ENCODE assay signal across 11 cellular contexts in the genomic region with DNA sequence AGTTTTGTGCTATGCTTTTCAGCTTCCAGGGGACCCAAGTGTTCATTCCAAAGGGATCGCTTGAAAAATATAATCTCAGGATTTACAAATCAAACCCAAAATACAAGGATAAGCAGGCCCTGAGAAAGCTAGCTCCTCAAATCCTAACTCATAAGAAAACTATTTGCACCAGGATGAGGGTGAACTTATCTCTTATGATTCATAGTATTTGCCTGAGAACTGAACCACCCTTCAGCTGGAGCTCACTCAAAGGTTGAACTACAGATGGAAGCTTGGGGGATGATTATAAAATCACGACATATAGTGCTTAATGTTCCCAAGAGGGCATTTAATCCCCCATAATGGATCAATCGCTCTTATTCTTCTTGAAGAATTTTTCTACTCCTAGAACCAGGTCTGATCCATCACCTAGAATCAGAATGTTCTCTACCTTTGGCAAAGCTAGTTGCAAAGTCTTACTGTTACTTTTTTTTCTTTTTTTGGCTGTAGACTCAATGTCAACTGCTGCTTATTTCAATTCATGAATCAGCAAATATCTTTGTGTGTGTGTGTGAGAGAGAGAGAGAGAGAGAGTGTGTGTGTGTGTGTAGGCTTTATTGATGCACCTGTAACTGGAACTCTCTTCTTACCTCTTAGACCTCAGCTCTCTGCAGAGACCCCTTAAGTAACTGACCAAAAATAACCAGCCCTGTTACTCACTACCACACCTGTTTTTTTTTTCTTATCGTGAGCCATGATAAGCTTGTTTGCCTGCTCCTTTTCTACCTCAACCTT. TPM values are rescaled to one million over a fixed set of nuclear protein-coding genes. Genes with fewer than 3 reads are reported as not detected.
DNase-seq lines count a peak whose midpoint lies in the region; ATAC-seq lines count a peak whose summit lies in the region.
"Had no signal": no experiment of that assay in that cellular context is flagged by ENCODE, and none has a peak within 500 bp of the region (broad histone marks: within the 10 kb centered on the region; RNA-seq: fewer than 3 reads in every experiment).

No MANE protein-coding gene starts in this region.

- H4K8ac ChIP-seq in mesenchymal stem cell (ENCODE audit: low read length) = no peak overlapping the region

- intact Hi-C loops in right cardiac atrium (cut with DNase I) = no loop called here

- 28% methylated on average over 4 of the region's 4 CpGs for WGBS in mesenchymal stem cell
- WGBS in right cardiac atrium = 74% methylated on average over 4 of the region's 4 CpGs

- DNase-seq in AG08395 (ENCODE audit: low spot score) (peak; percentile 89), HS-27A (ENCODE audit: low read depth) (peak; percentile 48), adipocyte (ENCODE audit: low read depth) (peak; percentile 78), mesenchymal stem cell (peak; percentile 85), COR-L47 (lab: John Stamatoyannopoulos, UW) (no peak), right cardiac atrium (no peak), NCI-H774 (lab: John Stamatoyannopoulos, UW) (no peak)
- DNase-seq: effector CD4-positive, alpha-beta T cell; NCI-H2171 treated with DMSO at 0.1 percent for 48 hours had no signal

- H3K4ac ChIP-seq in mesenchymal stem cell (ENCODE audit: low read depth in 1 of 2, low read length in 2 of 2) = peak overlapping the region in 1 of 2 experiments; percentile 8

- H2AK5ac ChIP-seq in mesenchymal stem cell (ENCODE audit: low read length, severe bottlenecking) = peak overlapping the region; percentile 92

- peaks cover 20% of the 10 kb centered on the region for H3K4me1 ChIP-seq in adipocyte (ENCODE audit: control insufficient read depth, insufficient read depth, low read length)
- peaks cover 12% of the 10 kb centered on the region for H3K4me1 ChIP-seq in mesenchymal stem cell (ENCODE audit: control insufficient read depth, insufficient read depth, low read depth, low read length)
- no peaks in the 10 kb centered on the region for H3K4me1 ChIP-seq in right cardiac atrium (ENCODE audit: control insufficient read depth, insufficient read depth, low read length)

- no peak overlapping the region for H3K14ac ChIP-seq in mesenchymal stem cell (ENCODE audit: low read length in 2 of 2)

- no peaks in the 10 kb centered on the region for H3K36me3 ChIP-seq in adipocyte (ENCODE audit: control insufficient read depth, insufficient read depth, low read length, severe bottlenecking)
- no peaks in the 10 kb centered on the region for H3K36me3 ChIP-seq in mesenchymal stem cell (ENCODE audit: control insufficient read depth in 1 of 2, insufficient read depth in 2 of 2, low read depth in 1 of 2, low read length in 2 of 2)

- peak overlapping the region; percentile 20 for H3K4me3 ChIP-seq in adipocyte (ENCODE audit: low read length)
- H3K4me3 ChIP-seq in mesenchymal stem cell (ENCODE audit: insufficient read depth in 1 of 2, low read depth in 1 of 2, low read length in 2 of 2) = no peak overlapping the region
- no peak overlapping the region for H3K4me3 ChIP-seq in right cardiac atrium (ENCODE audit: low read length)

- no peak overlapping the region for H2BK5ac ChIP-seq in mesenchymal stem cell (ENCODE audit: low read depth, low read length, poor library complexity, severe bottlenecking)

- no peak overlapping the region for H2BK15ac ChIP-seq in mesenchymal stem cell (ENCODE audit: low read depth, poor library complexity, severe bottlenecking)

- H4K91ac ChIP-seq in mesenchymal stem cell (ENCODE audit: low read length) = no peak overlapping the region

- H3K23ac ChIP-seq in mesenchymal stem cell (ENCODE audit: low read length in 2 of 2) = no peak overlapping the region

- no peak overlapping the region for H3K18ac ChIP-seq in mesenchymal stem cell (ENCODE audit: low read depth in 1 of 2, low read length in 2 of 2)

- H3K27ac ChIP-seq in mesenchymal stem cell (ENCODE audit: low read length, poor library complexity, severe bottlenecking) (peak overlapping the region; percentile 24), right cardiac atrium (ENCODE audit: low read length) (no peak overlapping the region)

- no peak overlapping the region for H2BK12ac ChIP-seq in mesenchymal stem cell (ENCODE audit: low read length in 2 of 2)

- no peak overlapping the region for H3K4me2 ChIP-seq in mesenchymal stem cell (ENCODE audit: low read length, poor library complexity, severe bottlenecking)

- H3K79me1 ChIP-seq in mesenchymal stem cell (replicated peaks; ENCODE audit: low read length, poor library complexity, severe bottlenecking) = peaks cover 3% of the 10 kb centered on the region

- H2AFZ ChIP-seq in mesenchymal stem cell (ENCODE audit: low read depth, low read length) = no peak overlapping the region

- H3K9ac ChIP-seq in adipocyte (ENCODE audit: low read length) (no peak overlapping the region), mesenchymal stem cell (ENCODE audit: low read length) (peak overlapping the region; percentile 42)

- ATAC-seq in right cardiac atrium = no peak
- no peak for ATAC-seq in HG03442 (IDR thresholded peaks at IDR 0.05; ENCODE audit: unreplicated experiment)
- ATAC-seq: WTC11 had no signal

- H2BK120ac ChIP-seq in mesenchymal stem cell (ENCODE audit: low read depth, low read length) = no peak overlapping the region

- peaks cover under 1% of the 10 kb centered on the region for H3K9me3 ChIP-seq in adipocyte (ENCODE audit: control insufficient read depth, low read length)
- no peaks in the 10 kb centered on the region for H3K9me3 ChIP-seq in mesenchymal stem cell (ENCODE audit: control insufficient read depth, low read length)
- H3K9me3 ChIP-seq in right cardiac atrium (ENCODE audit: control insufficient read depth, low read length) = no peaks in the 10 kb centered on the region

- H3K27me3 ChIP-seq in adipocyte (replicated peaks; ENCODE audit: control insufficient read depth, insufficient read depth, low read length) (no peaks in the 10 kb centered on the region), mesenchymal stem cell (ENCODE audit: control insufficient read depth in 1 of 2, insufficient read depth in 1 of 2, low read length in 2 of 2) (no peaks in the 10 kb centered on the region), right cardiac atrium (ENCODE audit: control insufficient read depth, insufficient read depth) (no peaks in the 10 kb centered on the region)

RNA-seq across cellular contexts. Expression of a gene that starts 44.8 kb away (rescaled TPM):
- polyA plus RNA-seq in mesenchymal stem cell (2013, experiment 1 of 2) = 16.2 TPM
- 15.9 TPM for polyA plus RNA-seq in mesenchymal stem cell (2013, experiment 2 of 2)
- 1 to 10 TPM; 2.3 to 5.8 (median 4.4) TPM for total RNA-seq in right cardiac atrium
- 1.2 TPM for polyA plus RNA-seq in right cardiac atrium

Comparison
In these comparisons a context has a peak if more than half of its experiments do, and no peak if none do; other contexts are left out.
1. DNase-seq: peak in AG08395 (single experiment), HS-27A (single experiment), adipocyte (single experiment) and mesenchymal stem cell (single experiment); none in COR-L47 (single experiment), right cardiac atrium (0 of 3) and NCI-H774 (single experiment).